Comparison of ENCODE assay signal across 16 cellular contexts in the genomic region with DNA sequence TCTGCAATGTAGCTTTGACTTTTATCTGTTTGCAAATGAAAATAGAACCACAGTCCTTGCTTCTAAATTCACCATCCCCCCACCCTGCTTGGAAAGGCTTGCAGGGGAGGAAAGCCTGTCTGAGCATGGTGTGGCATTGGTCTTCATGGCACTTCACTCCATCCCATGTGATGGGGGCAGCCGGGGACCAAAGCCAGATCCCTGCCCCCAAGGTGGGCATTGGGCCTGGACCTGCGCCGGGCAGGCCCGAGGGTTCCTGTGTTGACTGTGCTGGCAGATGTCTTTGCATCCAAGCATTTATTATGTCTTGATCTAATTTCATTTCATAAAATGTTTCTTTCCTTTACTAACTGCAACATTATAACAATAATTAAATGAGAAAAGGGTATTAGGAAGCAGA.
DNase-seq lines count a peak whose midpoint lies in the region; ATAC-seq and TF ChIP-seq lines count a peak whose summit lies in the region.
"Had no signal": no experiment of that assay in that cellular context is flagged by ENCODE, and none has a peak within 500 bp of the region (broad histone marks: within the 10 kb centered on the region; RNA-seq: fewer than 3 reads in every experiment).

No MANE protein-coding gene starts in this region.

- no peak overlapping the region for H3K4me2 ChIP-seq in H9 (ENCODE audit: insufficient read depth, insufficient read length, low read length)
- H3K4me2 ChIP-seq: GM23338 had no signal

- no peak overlapping the region for H3K14ac ChIP-seq in H9 (ENCODE audit: insufficient read depth, low read length)

- H3K4me3 Mint-ChIP-seq in H9 = no peak overlapping the region
- H3K4me3 Mint-ChIP-seq: CD8-positive, alpha-beta T cell; GM23338; HFFc6 had no signal

- no peak overlapping the region for H2BK120ac ChIP-seq in H9 (ENCODE audit: low read depth, low read length, poor library complexity, severe bottlenecking)

- H3K4me1 ChIP-seq in right atrium auricular region (no peaks in the 10 kb centered on the region), heart left ventricle (peaks cover 0 to 4% (median 0%) of the 10 kb centered on the region in 12 donors), H9 (ENCODE audit: insufficient read depth, low read length) (no peaks in the 10 kb centered on the region)

- no peak for TF ChIP-seq POLR2A in heart left ventricle (IDR thresholded peaks at IDR 0.05)

- no peak overlapping the region for H2BK5ac ChIP-seq in H9 (ENCODE audit: insufficient read length, low read length)

- H4K20me1 ChIP-seq in H9 (ENCODE audit: control insufficient read depth, insufficient read depth, insufficient read length) = no peaks in the 10 kb centered on the region

- H2BK12ac ChIP-seq in H9 (ENCODE audit: insufficient read length, low read depth, low read length) = no peak overlapping the region

- H3K9me3 ChIP-seq in right atrium auricular region (no peaks in the 10 kb centered on the region), heart left ventricle (peaks cover 0 to 12% (median 0%) of the 10 kb centered on the region in 12 donors), H9 (ENCODE audit: control insufficient read depth, low read depth, low read length) (no peaks in the 10 kb centered on the region)

- H3K56ac ChIP-seq in H9 (ENCODE audit: insufficient read length, low read depth, low read length) = no peak overlapping the region

- no peak overlapping the region for H3K23ac ChIP-seq in H9 (ENCODE audit: insufficient read length, low read depth, low read length)

- intact Hi-C loops in heart left ventricle (cut with DNase I) = no loop called here

- H3T11ph ChIP-seq in H9 (ENCODE audit: low read length) = no peak overlapping the region

- H3K4me3 ChIP-seq in right atrium auricular region (no peak overlapping the region), heart left ventricle (no peak overlapping the region)
- H3K4me3 ChIP-seq: GM23338 had no signal

- H4K5ac ChIP-seq in H9 (ENCODE audit: insufficient read length, low read depth, low read length) = no peak overlapping the region

- DNase-seq in right atrium auricular region (ENCODE audit: low spot score) = peak; percentile 30
- DNase-seq in heart left ventricle = no peak
- DNase-seq in H9 = peak; percentile 7
- peak; percentile 11 for DNase-seq in islet precursor cell
- no peak for DNase-seq in effector CD8-positive, alpha-beta T cell (lab: John Stamatoyannopoulos, UW)
- DNase-seq: ACHN, Calu3, DMS79 treated with DMSO at 0.1 percent for 48 hours, GF-D8, HFFc6, KG1 had no signal

- no peak for ATAC-seq in heart left ventricle
- no peak for ATAC-seq in GM18868 (IDR thresholded peaks at IDR 0.05; ENCODE audit: unreplicated experiment)
- ATAC-seq in GM21526 (IDR thresholded peaks at IDR 0.05; ENCODE audit: low FRiP score, unreplicated experiment) = no peak
- ATAC-seq: CD8-positive, alpha-beta T cell; HCT116 had no signal

- no peaks in the 10 kb centered on the region for H3K36me3 ChIP-seq in right atrium auricular region
- H3K36me3 ChIP-seq in heart left ventricle = no peaks in the 10 kb centered on the region

- H3K27me3 Mint-ChIP-seq in H9 (ENCODE audit: low read depth) = no peaks in the 10 kb centered on the region; the same call in none of the 2 replicates

- H3K9ac ChIP-seq in H9 (ENCODE audit: extremely low read depth, insufficient read length, low read length) = no peak overlapping the region

- no peak for TF ChIP-seq CTCF in right atrium auricular region (IDR thresholded peaks at IDR 0.05)
- TF ChIP-seq CTCF in heart left ventricle (IDR thresholded peaks at IDR 0.05) = no peak
- TF ChIP-seq CTCF in H9 (conservative IDR thresholded peaks at IDR 0.05) = no peak

- H3K36me3 Mint-ChIP-seq in H9 (ENCODE audit: insufficient read depth in 1 of 3, low read depth in 3 of 3) = no peaks in the 10 kb centered on the region; a peak in 3 of 7 replicates
- H3K36me3 Mint-ChIP-seq: CD8-positive, alpha-beta T cell had no signal

- H3K9me3 Mint-ChIP-seq in H9 = peaks cover 4 to 5% of the 10 kb centered on the region in 2 experiments; a peak in 3 of 5 replicates
- H3K9me3 Mint-ChIP-seq: CD8-positive, alpha-beta T cell; GM23338; HFFc6 had no signal

- H3K27ac ChIP-seq in right atrium auricular region = no peak overlapping the region
- H3K27ac ChIP-seq in heart left ventricle = no peak overlapping the region
- no peak overlapping the region for H3K27ac ChIP-seq in H9 (ENCODE audit: insufficient read length, low read depth, low read length)

- no peak overlapping the region for H2AK5ac ChIP-seq in H9 (ENCODE audit: insufficient read length, low read length)

- H4K8ac ChIP-seq in H9 (replicated peaks; ENCODE audit: insufficient read length, low read depth, low read length) = no peak overlapping the region

- H3K18ac ChIP-seq in H9 (ENCODE audit: insufficient read length, low read depth, low read length) = no peak overlapping the region

- no peaks in the 10 kb centered on the region for H3K27me3 ChIP-seq in right atrium auricular region
- H3K27me3 ChIP-seq in heart left ventricle = no peaks in the 10 kb centered on the region
- H3K27me3 ChIP-seq in H9 (ENCODE audit: insufficient read depth, low read length) = no peaks in the 10 kb centered on the region

- H3K23me2 ChIP-seq in H9 (ENCODE audit: insufficient read length, low read depth, low read length, poor library complexity, severe bottlenecking) = no peaks in the 10 kb centered on the region

- H3K4ac ChIP-seq in H9 (ENCODE audit: low read depth, low read length) = no peak overlapping the region

- H3K79me2 ChIP-seq in H9 (ENCODE audit: insufficient read depth, low read length) = no peaks in the 10 kb centered on the region

- H2AFZ ChIP-seq in H9 (ENCODE audit: low read length) = no peak overlapping the region
- H2AFZ ChIP-seq: GM23338 had no signal

- H2BK15ac ChIP-seq in H9 (ENCODE audit: low read depth, low read length) = no peak overlapping the region

- no peak overlapping the region for H2BK20ac ChIP-seq in H9 (ENCODE audit: low read depth, low read length, poor library complexity, severe bottlenecking)

- 78 to 96% (median 83%) methylated on average over 4 of the region's 4 CpGs for WGBS in heart left ventricle, 4 donors
- no CpG with 5 or more reads among the region's 4 CpGs for WGBS in H9 (ENCODE audit: extremely low coverage, insufficient read length, low lambda C conversion rate)

- no peaks in the 10 kb centered on the region for H3K79me1 ChIP-seq in H9 (ENCODE audit: insufficient read depth, low read depth, low read length, poor library complexity, severe bottlenecking)

- H4K91ac ChIP-seq in H9 (ENCODE audit: insufficient read length, low read depth, low read length) = no peak overlapping the region

- no peak overlapping the region for H3K27ac Mint-ChIP-seq in H9
- H3K27ac Mint-ChIP-seq: CD8-positive, alpha-beta T cell; GM23338; HFFc6 had no signal

- H3K4me1 Mint-ChIP-seq in H9 = peaks cover 3 to 16% of the 10 kb centered on the region in 2 experiments

Comparison
In these comparisons a context has a peak if more than half of its experiments do, and no peak if none do; other contexts are left out.
1. DNase-seq: peak in right atrium auricular region (single experiment), H9 (single experiment) and islet precursor cell (single experiment); none in heart left ventricle (0 of 5) and effector CD8-positive, alpha-beta T cell (single experiment).